Comparison of ENCODE assay signal across 22 cellular contexts in the genomic region with DNA sequence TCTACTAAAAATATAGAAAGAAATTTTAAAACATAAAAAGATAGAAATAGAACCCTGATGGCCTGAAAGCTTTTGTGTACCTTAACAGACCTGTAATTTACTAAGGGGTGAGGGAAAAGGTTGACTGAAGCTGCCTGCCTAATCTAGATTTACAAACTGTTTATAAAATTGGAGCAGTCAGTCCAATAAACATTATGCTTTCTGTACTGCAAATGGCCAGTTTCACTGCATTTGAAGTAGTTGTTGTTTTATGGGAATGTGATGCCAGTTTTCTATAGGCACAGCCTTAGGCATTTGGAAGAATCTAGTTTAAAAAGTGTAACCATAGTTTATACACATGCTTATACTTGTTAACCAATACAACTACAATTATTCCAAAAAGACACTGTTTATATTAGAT. TPM values are rescaled to one million over a fixed set of nuclear protein-coding genes. Genes with fewer than 3 reads are reported as not detected.
DNase-seq lines count a peak whose midpoint lies in the region; ATAC-seq, FAIRE-seq and TF ChIP-seq lines count a peak whose summit lies in the region.
"Had no signal": no experiment of that assay in that cellular context is flagged by ENCODE, and none has a peak within 500 bp of the region (broad histone marks: within the 10 kb centered on the region; RNA-seq: fewer than 3 reads in every experiment).

No MANE protein-coding gene starts in this region.

- no peak for ATAC-seq in HG03280 (IDR thresholded peaks at IDR 0.05; ENCODE audit: unreplicated experiment)
- ATAC-seq in HG02571 (IDR thresholded peaks at IDR 0.05; ENCODE audit: unreplicated experiment), result no peak

- peaks cover 3% of the 10 kb centered on the region; the same call in 1 of the 2 replicates for H3F3A ChIP-seq in Loucy (ENCODE audit: low read depth)

- H3K27ac ChIP-seq in HEK293 (ENCODE audit: extremely low read depth, low read depth, low read length), result no peak overlapping the region
- peak overlapping the region; percentile 96 for H3K27ac ChIP-seq in parathyroid adenoma

- H3K4me3 ChIP-seq in HEK293 (ENCODE audit: low read depth, low read length) (no peak overlapping the region), Loucy (ENCODE audit: low read length, poor library complexity, severe bottlenecking) (no peak overlapping the region), parathyroid adenoma (ENCODE audit: low read depth, low read length) (peak overlapping the region; percentile 28)

- H2AFZ ChIP-seq in Loucy (ENCODE audit: low read length) (no peak overlapping the region), parathyroid adenoma (no peak overlapping the region)

- CTCF ChIA-PET in HEK293 (lab: Yijun Ruan, JAX), result no interaction called here

- H3K9me2 ChIP-seq in Loucy (replicated peaks; ENCODE audit: low read depth, low read length), result no peaks in the 10 kb centered on the region

- DNase-seq in frontal cortex (ENCODE audit: low spot score in 2 of 2), result no peak
- DNase-seq: ACHN; BE2C; C1 segment of cervical spinal cord; CD4-positive, CD25-positive, alpha-beta regulatory T cell; CD8-positive, alpha-beta memory T cell; COR-L47; DMS 273 treated with DMSO at 0.1 percent for 48 hours; DMS53; DND-41; EL; GOT3; H7; KG1 had no signal

- no peaks in the 10 kb centered on the region for H3K9me3 ChIP-seq in HEK293 (ENCODE audit: control insufficient read depth, insufficient read depth, low read depth, low read length)
- H3K9me3 ChIP-seq in Loucy (ENCODE audit: insufficient read depth, low read depth, low read length), result no peaks in the 10 kb centered on the region
- no peaks in the 10 kb centered on the region for H3K9me3 ChIP-seq in parathyroid adenoma (ENCODE audit: control insufficient read depth, low read length)
- H3K9me3 ChIP-seq: BE2C had no signal

- H3K79me2 ChIP-seq in Loucy (ENCODE audit: insufficient read depth, low read length) (no peaks in the 10 kb centered on the region), parathyroid adenoma (peaks cover 48% of the 10 kb centered on the region)

- H3K36me3 ChIP-seq in HEK293 (ENCODE audit: control insufficient read depth in 2 of 2, insufficient read depth in 1 of 2, low read length in 2 of 2), result no peaks in the 10 kb centered on the region; a peak in 1 of 3 replicates
- no peaks in the 10 kb centered on the region for H3K36me3 ChIP-seq in Loucy (ENCODE audit: insufficient read depth, low read length)
- H3K36me3 ChIP-seq in parathyroid adenoma (ENCODE audit: control insufficient read depth, insufficient read depth, low read length), result no peaks in the 10 kb centered on the region
- H3K36me3 ChIP-seq: BE2C had no signal

- no peaks in the 10 kb centered on the region for H3K27me3 ChIP-seq in Loucy (ENCODE audit: insufficient read depth, low read length, poor library complexity, severe bottlenecking)
- no peaks in the 10 kb centered on the region for H3K27me3 ChIP-seq in parathyroid adenoma (ENCODE audit: control insufficient read depth, insufficient read depth, low read length)

- POLR2A ChIA-PET in HEK293 (lab: Yijun Ruan, JAX), result no interaction called here

- FAIRE-seq in A204.1 (lab: Jason Lieb, UNC) (peak; percentile 62), frontal cortex (lab: Jason Lieb, UNC) (no peak)
- FAIRE-seq: GM12891, GM18507 had no signal

- H4K20me1 ChIP-seq in Loucy (ENCODE audit: insufficient read depth, low read length, poor library complexity, severe bottlenecking), result no peaks in the 10 kb centered on the region

- H3K4me2 ChIP-seq in Loucy (ENCODE audit: low read depth, low read length, poor library complexity, severe bottlenecking), result peak overlapping the region; percentile 10
- peak overlapping the region; percentile 35 for H3K4me2 ChIP-seq in parathyroid adenoma (ENCODE audit: low read length)

- no peak overlapping the region for H3K9ac ChIP-seq in Loucy (ENCODE audit: low read depth, low read length, poor library complexity, severe bottlenecking)
- no peak overlapping the region for H3K9ac ChIP-seq in parathyroid adenoma

- TF ChIP-seq CTCF in HEK293 (tag by site-specific recombination; IDR thresholded peaks at IDR 0.05) (no peak), Loucy (conservative IDR thresholded peaks at IDR 0.05; ENCODE audit: low read length) (no peak), parathyroid adenoma (IDR thresholded peaks at IDR 0.05) (no peak)

- H3K4me1 ChIP-seq in HEK293 (ENCODE audit: control insufficient read depth, insufficient read depth, low read length), result peaks cover 38% of the 10 kb centered on the region
- H3K4me1 ChIP-seq in Loucy (ENCODE audit: insufficient read depth, low read length, poor library complexity, severe bottlenecking), result peaks cover 51% of the 10 kb centered on the region
- H3K4me1 ChIP-seq in parathyroid adenoma, result peaks cover 45% of the 10 kb centered on the region
- H3K4me1 ChIP-seq: BE2C had no signal

TF ChIP-seq in HEK293, 187 proteins besides CTCF, POLR2A, EP300 and RAD21 (continues in another document):
- TF ChIP-seq, protein P1, sequence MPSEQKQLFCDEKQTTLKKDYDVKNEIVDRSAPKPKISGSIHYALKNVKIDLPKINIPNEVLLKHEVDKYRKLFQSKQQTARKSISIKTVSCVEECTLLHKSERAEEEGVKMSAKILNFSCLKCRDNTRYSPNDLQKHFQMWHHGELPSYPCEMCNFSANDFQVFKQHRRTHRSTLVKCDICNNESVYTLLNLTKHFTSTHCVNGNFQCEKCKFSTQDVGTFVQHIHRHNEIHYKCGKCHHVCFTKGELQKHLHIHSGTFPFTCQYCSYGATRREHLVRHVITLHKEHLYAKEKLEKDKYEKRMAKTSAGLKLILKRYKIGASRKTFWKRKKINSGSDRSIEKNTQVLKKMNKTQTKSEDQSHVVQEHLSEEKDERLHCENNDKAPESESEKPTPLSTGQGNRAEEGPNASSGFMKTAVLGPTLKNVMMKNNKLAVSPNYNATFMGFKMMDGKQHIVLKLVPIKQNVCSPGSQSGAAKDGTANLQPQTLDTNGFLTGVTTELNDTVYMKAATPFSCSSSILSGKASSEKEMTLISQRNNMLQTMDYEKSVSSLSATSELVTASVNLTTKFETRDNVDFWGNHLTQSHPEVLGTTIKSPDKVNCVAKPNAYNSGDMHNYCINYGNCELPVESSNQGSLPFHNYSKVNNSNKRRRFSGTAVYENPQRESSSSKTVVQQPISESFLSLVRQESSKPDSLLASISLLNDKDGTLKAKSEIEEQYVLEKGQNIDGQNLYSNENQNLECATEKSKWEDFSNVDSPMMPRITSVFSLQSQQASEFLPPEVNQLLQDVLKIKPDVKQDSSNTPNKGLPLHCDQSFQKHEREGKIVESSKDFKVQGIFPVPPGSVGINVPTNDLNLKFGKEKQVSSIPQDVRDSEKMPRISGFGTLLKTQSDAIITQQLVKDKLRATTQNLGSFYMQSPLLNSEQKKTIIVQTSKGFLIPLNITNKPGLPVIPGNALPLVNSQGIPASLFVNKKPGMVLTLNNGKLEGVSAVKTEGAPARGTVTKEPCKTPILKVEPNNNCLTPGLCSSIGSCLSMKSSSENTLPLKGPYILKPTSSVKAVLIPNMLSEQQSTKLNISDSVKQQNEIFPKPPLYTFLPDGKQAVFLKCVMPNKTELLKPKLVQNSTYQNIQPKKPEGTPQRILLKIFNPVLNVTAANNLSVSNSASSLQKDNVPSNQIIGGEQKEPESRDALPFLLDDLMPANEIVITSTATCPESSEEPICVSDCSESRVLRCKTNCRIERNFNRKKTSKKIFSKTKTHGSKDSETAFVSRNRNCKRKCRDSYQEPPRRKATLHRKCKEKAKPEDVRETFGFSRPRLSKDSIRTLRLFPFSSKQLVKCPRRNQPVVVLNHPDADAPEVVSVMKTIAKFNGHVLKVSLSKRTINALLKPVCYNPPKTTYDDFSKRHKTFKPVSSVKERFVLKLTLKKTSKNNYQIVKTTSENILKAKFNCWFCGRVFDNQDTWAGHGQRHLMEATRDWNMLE (tag by site-specific recombination; conservative IDR thresholded peaks at IDR 0.05; ENCODE audit: low read depth), result no peak
- TF ChIP-seq ZNF777 (tag by site-specific recombination; IDR thresholded peaks at IDR 0.05; ENCODE audit: borderline replicate concordance) (no peak), ZNF621 (tag by site-specific recombination; IDR thresholded peaks at IDR 0.05) (no peak), ZBTB20 (tag by site-specific recombination; IDR thresholded peaks at IDR 0.05) (no peak), ZNF658 (tag by site-specific recombination; IDR thresholded peaks at IDR 0.05) (no peak), ZNF585B (tag by site-specific recombination; IDR thresholded peaks at IDR 0.05) (no peak), KLF1 (tag by site-specific recombination; IDR thresholded peaks at IDR 0.05) (no peak), SP7 (tag by site-specific recombination; IDR thresholded peaks at IDR 0.05) (peak; percentile 67; the same call in 1 of the 2 replicates), ZSCAN30 (tag by site-specific recombination; IDR thresholded peaks at IDR 0.05) (peak; percentile 76), TCF7L2 (IDR thresholded peaks at IDR 0.05; ENCODE audit: borderline replicate concordance, low read depth, low read length) (no peak)
- TF ChIP-seq, protein P2, sequence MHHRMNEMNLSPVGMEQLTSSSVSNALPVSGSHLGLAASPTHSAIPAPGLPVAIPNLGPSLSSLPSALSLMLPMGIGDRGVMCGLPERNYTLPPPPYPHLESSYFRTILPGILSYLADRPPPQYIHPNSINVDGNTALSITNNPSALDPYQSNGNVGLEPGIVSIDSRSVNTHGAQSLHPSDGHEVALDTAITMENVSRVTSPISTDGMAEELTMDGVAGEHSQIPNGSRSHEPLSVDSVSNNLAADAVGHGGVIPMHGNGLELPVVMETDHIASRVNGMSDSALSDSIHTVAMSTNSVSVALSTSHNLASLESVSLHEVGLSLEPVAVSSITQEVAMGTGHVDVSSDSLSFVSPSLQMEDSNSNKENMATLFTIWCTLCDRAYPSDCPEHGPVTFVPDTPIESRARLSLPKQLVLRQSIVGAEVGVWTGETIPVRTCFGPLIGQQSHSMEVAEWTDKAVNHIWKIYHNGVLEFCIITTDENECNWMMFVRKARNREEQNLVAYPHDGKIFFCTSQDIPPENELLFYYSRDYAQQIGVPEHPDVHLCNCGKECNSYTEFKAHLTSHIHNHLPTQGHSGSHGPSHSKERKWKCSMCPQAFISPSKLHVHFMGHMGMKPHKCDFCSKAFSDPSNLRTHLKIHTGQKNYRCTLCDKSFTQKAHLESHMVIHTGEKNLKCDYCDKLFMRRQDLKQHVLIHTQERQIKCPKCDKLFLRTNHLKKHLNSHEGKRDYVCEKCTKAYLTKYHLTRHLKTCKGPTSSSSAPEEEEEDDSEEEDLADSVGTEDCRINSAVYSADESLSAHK (tag by site-specific recombination; IDR thresholded peaks at IDR 0.05), result 0 out of 2 replicates have a peak, but pooled peaks have one; percentile 31

RNA-seq across cellular contexts. Expression of a gene that starts 19.1 kb away (rescaled TPM):
- total RNA-seq in frontal cortex, result 0.41 TPM
- total RNA-seq: CD4-positive, CD25-positive, alpha-beta regulatory T cell; CD8-positive, alpha-beta memory T cell; H7 had no signal
